16 cellular contexts compared by ENCODE assay signal in the genomic region with DNA sequence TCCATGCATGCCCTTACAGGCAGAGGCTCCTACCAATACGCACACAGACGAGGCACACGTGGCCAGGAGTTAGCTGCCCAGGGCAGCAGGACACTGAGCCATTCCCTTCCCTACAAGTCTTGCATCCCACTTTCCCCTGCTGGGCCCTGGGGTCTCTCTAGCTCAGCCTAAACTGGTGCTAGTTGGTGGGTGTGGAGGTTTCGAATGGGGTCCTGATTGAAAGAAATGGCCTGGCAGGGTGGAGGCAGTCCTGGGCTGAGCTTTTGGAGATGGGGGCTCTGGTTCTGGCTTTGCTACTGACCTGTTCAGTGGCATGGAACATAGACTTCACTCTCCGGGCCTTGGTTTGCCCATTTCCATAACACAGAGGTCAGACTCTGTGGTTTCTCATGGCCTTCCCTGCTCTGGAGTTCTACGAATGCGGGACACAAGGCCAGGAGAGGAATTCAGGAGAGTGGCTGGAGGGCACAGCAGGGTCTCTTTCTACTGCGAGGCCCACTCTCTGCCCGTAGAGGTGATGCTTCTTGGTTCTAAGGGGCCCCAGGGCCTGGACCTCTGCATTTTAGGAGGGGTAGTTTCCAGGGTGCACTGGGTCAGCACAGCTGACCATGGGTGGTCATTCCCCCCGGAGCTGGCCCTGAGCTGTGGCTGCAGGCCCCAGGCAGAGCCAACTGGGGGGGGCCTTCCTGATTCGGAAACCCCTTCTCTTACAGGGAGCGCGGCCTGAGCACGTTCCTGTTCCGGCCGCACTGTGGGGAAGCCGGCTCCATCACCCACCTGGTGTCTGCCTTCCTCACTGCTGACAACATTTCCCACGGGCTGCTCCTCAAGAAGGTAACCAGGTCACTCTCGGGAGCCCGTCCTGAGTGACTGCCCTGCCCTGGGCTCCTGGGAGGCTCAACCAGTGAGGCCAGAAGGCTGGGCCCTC.
"Had no signal": no experiment of that assay in that cellular context is flagged by ENCODE, and none has a peak within 500 bp of the region (broad histone marks: within the 10 kb centered on the region; RNA-seq: fewer than 3 reads in every experiment).

No MANE protein-coding gene starts in this region.

- DNase-seq: activated CD4-positive, alpha-beta T cell treated with anti-CD3 and anti-CD28 coated beads, Interleukin-2, amount 50 U/mL, for 1 hour; activated CD4-positive, CD25-positive, alpha-beta regulatory T cell treated with anti-CD3 and anti-CD28 coated beads, Interleukin-2, amount 50 U/mL, for 72 hours; activated naive CD8-positive, alpha-beta T cell treated with anti-CD3 and anti-CD28 coated beads, Interleukin-2, amount 10 ng/mL, durations not matched to agents 7 days and 5 days; anterior cingulate cortex; caudate nucleus; dorsolateral prefrontal cortex; foreskin fibroblast; hippocampal formation; mammary epithelial cell; stimulated activated CD4-positive, alpha-beta T cell treated with anti-CD3 and anti-CD28 coated beads, Interleukin-2, amount 100 ng/mL, for 24 hours; stimulated activated naive CD8-positive, alpha-beta T cell treated with anti-CD3 and anti-CD28 coated beads, Interleukin-15, amount 100 ng/mL, for 72 hours; transverse colon had no signal

- H3K4me3 Mint-ChIP-seq: activated naive CD8-positive, alpha-beta T cell treated with anti-CD3 and anti-CD28 coated beads, Interleukin-2, amount 10 ng/mL, durations not matched to agents 7 days and 5 days; activated T-helper 1 cell treated with anti-CD3 and anti-CD28 coated beads, Interleukin-12 subunit alpha, Interleukin-12 subunit beta, Interleukin-2, Interleukin-4 antibody, amounts not matched to agents 30 ng/mL and 10 ng/mL and 1 ng/mL, durations not matched to agents 14 hours and 24 hours and 36 hours; brain; stimulated activated naive CD8-positive, alpha-beta T cell treated with anti-CD3 and anti-CD28 coated beads, Interleukin-15, amount 100 ng/mL, for 72 hours had no signal

- H3K36me3 Mint-ChIP-seq: brain had no signal

- H3K27me3 Mint-ChIP-seq: activated naive CD8-positive, alpha-beta T cell treated with anti-CD3 and anti-CD28 coated beads, Interleukin-2, amount 10 ng/mL, durations not matched to agents 7 days and 5 days; progenitor cell of endocrine pancreas; stimulated activated naive CD8-positive, alpha-beta T cell treated with anti-CD3 and anti-CD28 coated beads, Interleukin-15, amount 100 ng/mL, for 72 hours had no signal

- H3K27ac Mint-ChIP-seq: activated naive CD8-positive, alpha-beta T cell treated with anti-CD3 and anti-CD28 coated beads, Interleukin-2, amount 10 ng/mL, durations not matched to agents 7 days and 5 days; activated T-helper 1 cell treated with anti-CD3 and anti-CD28 coated beads, Interleukin-12 subunit alpha, Interleukin-12 subunit beta, Interleukin-2, Interleukin-4 antibody, amounts not matched to agents 30 ng/mL and 10 ng/mL and 1 ng/mL, durations not matched to agents 14 hours and 24 hours and 36 hours; brain; progenitor cell of endocrine pancreas had no signal

- H3K9me3 Mint-ChIP-seq: activated naive CD8-positive, alpha-beta T cell treated with anti-CD3 and anti-CD28 coated beads, Interleukin-2, amount 10 ng/mL, durations not matched to agents 7 days and 5 days; activated T-helper 1 cell treated with anti-CD3 and anti-CD28 coated beads, Interleukin-12 subunit alpha, Interleukin-12 subunit beta, Interleukin-2, Interleukin-4 antibody, amounts not matched to agents 30 ng/mL and 10 ng/mL and 1 ng/mL, durations not matched to agents 14 hours and 24 hours and 36 hours; stimulated activated naive CD8-positive, alpha-beta T cell treated with anti-CD3 and anti-CD28 coated beads, Interleukin-15, amount 100 ng/mL, for 72 hours had no signal

- ATAC-seq: left lung; stimulated activated naive CD8-positive, alpha-beta T cell treated with anti-CD3 and anti-CD28 coated beads, Interleukin-15, amount 100 ng/mL, for 72 hours had no signal

- H3K4me1 Mint-ChIP-seq: activated naive CD8-positive, alpha-beta T cell treated with anti-CD3 and anti-CD28 coated beads, Interleukin-2, amount 10 ng/mL, durations not matched to agents 7 days and 5 days; brain; stimulated activated naive CD8-positive, alpha-beta T cell treated with anti-CD3 and anti-CD28 coated beads, Interleukin-15, amount 100 ng/mL, for 72 hours had no signal
